23 cellular contexts compared by ENCODE assay signal in the genomic region with DNA sequence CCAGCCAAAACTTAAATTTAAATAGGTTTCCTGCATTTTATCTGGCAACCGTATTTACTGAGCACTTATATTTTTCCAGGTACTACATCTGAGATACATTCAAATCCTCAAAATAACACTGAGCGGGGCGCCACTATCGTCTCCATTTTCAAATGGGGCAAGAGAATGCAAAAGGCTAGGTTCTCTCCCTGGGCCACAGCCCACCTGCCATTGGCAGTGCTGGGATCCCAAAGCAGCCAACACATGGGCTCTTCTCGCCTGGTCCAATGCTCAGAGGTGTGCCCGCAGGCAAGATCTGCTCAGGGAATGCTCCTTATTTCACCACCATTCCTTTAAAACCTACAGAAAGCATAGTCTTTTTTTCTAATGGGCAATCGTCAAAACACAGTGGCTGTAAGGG.
"Had no signal": no experiment of that assay in that cellular context is flagged by ENCODE, and none has a peak within 500 bp of the region (broad histone marks: within the 10 kb centered on the region; RNA-seq: fewer than 3 reads in every experiment).

No MANE protein-coding gene starts in this region.

- H3K4me3 ChIP-seq: colonic mucosa, dorsolateral prefrontal cortex, esophagus muscularis mucosa, esophagus squamous epithelium, gastrocnemius medialis, gastroesophageal sphincter, heart left ventricle, heart right ventricle had no signal

- H3K4me1 ChIP-seq: colonic mucosa, esophagus squamous epithelium, foreskin keratinocyte had no signal

- H3K27ac Mint-ChIP-seq: dendritic cell treated with granulocyte-macrophage colony-stimulating factor and Interleukin-4, amounts not matched to agents 40 ng/mL and 50 ng/mL, for 4 days; effector memory CD8-positive, alpha-beta T cell; endodermal cell had no signal

- ATAC-seq: effector memory CD8-positive, alpha-beta T cell; foreskin keratinocyte; gastrocnemius medialis; gastroesophageal sphincter; heart left ventricle; heart right ventricle had no signal

- H3K9me3 ChIP-seq: colonic mucosa, gastrocnemius medialis had no signal

- H3K27me3 ChIP-seq: colonic mucosa, dorsolateral prefrontal cortex, esophagus muscularis mucosa, gastrocnemius medialis, gastroesophageal sphincter had no signal

- H3K36me3 ChIP-seq: colonic mucosa, esophagus muscularis mucosa, esophagus squamous epithelium, gastrocnemius medialis, gastroesophageal sphincter, heart left ventricle, heart right ventricle had no signal

- H3K4me3 Mint-ChIP-seq: dendritic cell treated with granulocyte-macrophage colony-stimulating factor and Interleukin-4, amounts not matched to agents 40 ng/mL and 50 ng/mL, for 4 days; effector memory CD8-positive, alpha-beta T cell; endodermal cell had no signal

- H3K27me3 Mint-ChIP-seq: effector memory CD8-positive, alpha-beta T cell had no signal

- H3K4me1 Mint-ChIP-seq: endodermal cell had no signal

- DNase-seq: colonic mucosa; cortex of kidney; dermis blood vessel endothelial cell; effector CD4-positive, alpha-beta T cell; effector CD8-positive, alpha-beta T cell; effector memory CD4-positive, alpha-beta T cell; effector memory CD8-positive, alpha-beta T cell; endodermal cell; erythroblast; esophagus squamous epithelium; foreskin fibroblast; foreskin keratinocyte; foreskin melanocyte; gastrocnemius medialis; glutamatergic neuron; head of caudate nucleus; heart right ventricle had no signal

- H3K27ac ChIP-seq: colonic mucosa, epithelial cell of prostate, esophagus muscularis mucosa, esophagus squamous epithelium, foreskin keratinocyte, gastroesophageal sphincter, heart left ventricle, heart right ventricle had no signal
